Comparison of ENCODE assay signal across 30 cellular contexts in the genomic region with DNA sequence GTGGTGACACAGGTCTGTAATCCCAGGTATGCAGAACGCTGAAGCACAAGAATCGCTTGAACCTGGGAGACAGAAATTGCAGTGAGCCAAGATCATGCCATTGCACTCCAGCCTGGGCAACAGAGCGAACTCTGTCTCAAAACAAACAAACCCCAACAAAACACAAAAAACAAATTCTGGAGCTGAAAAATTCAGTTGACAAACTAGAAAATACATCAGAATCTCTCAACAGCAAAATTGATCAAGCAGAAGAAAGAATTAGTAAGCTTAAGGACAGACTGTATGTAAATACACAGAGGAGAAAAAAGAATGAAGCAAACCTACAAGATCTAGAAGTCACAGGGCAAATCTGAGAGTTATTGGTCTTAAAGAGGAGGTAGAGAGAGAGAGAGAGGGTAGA.
"Had no signal": no experiment of that assay in that cellular context is flagged by ENCODE, and none has a peak within 500 bp of the region (broad histone marks: within the 10 kb centered on the region; RNA-seq: fewer than 3 reads in every experiment).

No MANE protein-coding gene starts in this region.

- H3K4me2 ChIP-seq: smooth muscle cell had no signal

- H3K27me3 ChIP-seq: neutrophil, pancreas, right atrium auricular region, spleen, suprapubic skin, testis, tibial nerve, upper lobe of left lung, vagina had no signal

- H3K9me3 ChIP-seq: neutrophil, pancreas, prostate gland, suprapubic skin, testis, upper lobe of left lung, vagina had no signal

- FAIRE-seq: pancreas, urothelium cell line had no signal

- H3K27me3 Mint-ChIP-seq: naive thymus-derived CD8-positive, alpha-beta T cell; natural killer cell treated with Interleukin-12 subunit alpha and Interleukin-12 subunit beta and Interleukin-15 and Interleukin-18, amount 100 ng/mL, for 72 hours; stimulated activated memory B cell treated with anti-CD40 and anti-IgM and Interleukin-4, amounts not matched to agents 10 μg/mL and 1 μg/mL and 100 μg/mL, for 72 hours; stimulated activated naive CD8-positive, alpha-beta T cell treated with anti-CD3 and anti-CD28 coated beads, Interleukin-15, amount 100 ng/mL, for 72 hours had no signal

- H3K9me3 Mint-ChIP-seq: natural killer cell treated with Interleukin-12 subunit alpha and Interleukin-12 subunit beta and Interleukin-15 and Interleukin-18, amount 100 ng/mL, for 72 hours; neural crest cell; stimulated activated naive CD8-positive, alpha-beta T cell treated with anti-CD3 and anti-CD28 coated beads, Interleukin-15, amount 100 ng/mL, for 72 hours had no signal

- DNase-seq: naive thymus-derived CD8-positive, alpha-beta T cell; nephron progenitor cell; nucleus accumbens; pancreas; retina; spleen; stimulated activated CD4-positive, alpha-beta T cell treated with anti-CD3 and anti-CD28 coated beads, Interleukin-12 subunit alpha, Interleukin-12 subunit beta, amount 100 ng/mL, for 4 hours; stimulated activated CD4-positive, alpha-beta T cell treated with anti-CD3 and anti-CD28 coated beads, Interleukin-1b, Interleukin-23, amount 100 ng/mL, for 48 hours; stimulated activated CD4-positive, alpha-beta T cell treated with anti-CD3 and anti-CD28 coated beads, Interleukin-4, amount 100 ng/mL, for 1 hour; stimulated activated CD4-positive, alpha-beta T cell treated with anti-CD3 and anti-CD28 coated beads, Interleukin-4, amount 100 ng/mL, for 4 hours; stimulated activated CD8-positive, alpha-beta memory T cell treated with anti-CD3 and anti-CD28 coated beads, Interleukin-4, amount 100 ng/mL, for 48 hours; stimulated activated naive CD4-positive, alpha-beta T cell; stimulated activated naive CD8-positive, alpha-beta T cell treated with anti-CD3 and anti-CD28 coated beads, Interleukin-15, amount 100 ng/mL, for 72 hours; stimulated activated naive CD8-positive, alpha-beta T cell treated with anti-CD3 and anti-CD28 coated beads, Interleukin-15, Interleukin-2, amounts not matched to agents 100 U/mL and 50 U/mL, for 24 hours; substantia nigra; testis; upper lobe of left lung had no signal

- H3K27ac ChIP-seq: neutrophil, pancreas, prostate gland, right atrium auricular region, skin epidermis, spleen, suprapubic skin, testis, tibial nerve, upper lobe of left lung, vagina had no signal

- H3K36me3 ChIP-seq: pancreas, prostate gland had no signal

- H3K4me3 Mint-ChIP-seq: naive thymus-derived CD8-positive, alpha-beta T cell; natural killer cell treated with Interleukin-12 subunit alpha and Interleukin-12 subunit beta and Interleukin-15 and Interleukin-18, amount 100 ng/mL, for 72 hours; nephron progenitor cell; neural crest cell; stimulated activated memory B cell treated with anti-CD40 and anti-IgM and Interleukin-4, amounts not matched to agents 10 μg/mL and 1 μg/mL and 100 μg/mL, for 72 hours; stimulated activated naive CD8-positive, alpha-beta T cell treated with anti-CD3 and anti-CD28 coated beads, Interleukin-15, amount 100 ng/mL, for 72 hours had no signal

- H3K27ac Mint-ChIP-seq: natural killer cell treated with Interleukin-12 subunit alpha and Interleukin-12 subunit beta and Interleukin-15 and Interleukin-18, amount 100 ng/mL, for 72 hours; nephron progenitor cell; stimulated activated memory B cell treated with anti-CD40 and anti-IgM and Interleukin-4, amounts not matched to agents 10 μg/mL and 1 μg/mL and 100 μg/mL, for 72 hours; stimulated activated naive CD8-positive, alpha-beta T cell treated with anti-CD3 and anti-CD28 coated beads, Interleukin-15, amount 100 ng/mL, for 72 hours had no signal

- H3K4me1 ChIP-seq: pancreas, prostate gland, right atrium auricular region, suprapubic skin, testis, tibial nerve, upper lobe of left lung, vagina had no signal

- H3K4me1 Mint-ChIP-seq: nephron progenitor cell; neural crest cell; stimulated activated naive CD8-positive, alpha-beta T cell treated with anti-CD3 and anti-CD28 coated beads, Interleukin-15, amount 100 ng/mL, for 72 hours had no signal

- ATAC-seq: naive thymus-derived CD8-positive, alpha-beta T cell; natural killer cell treated with Interleukin-12 subunit alpha and Interleukin-12 subunit beta and Interleukin-15 and Interleukin-18, amount 100 ng/mL, for 72 hours; pancreas; sciatic nerve; stimulated activated memory B cell treated with anti-CD40 and anti-IgM and Interleukin-4, amounts not matched to agents 10 μg/mL and 1 μg/mL and 100 μg/mL, for 72 hours; stimulated activated naive CD8-positive, alpha-beta T cell treated with anti-CD3 and anti-CD28 coated beads, Interleukin-15, amount 100 ng/mL, for 72 hours; stimulated activated naive CD8-positive, alpha-beta T cell treated with anti-CD3 and anti-CD28 coated beads, Interleukin-15, Interleukin-2, amounts not matched to agents 100 U/mL and 50 U/mL, for 24 hours had no signal

- H3K4me3 ChIP-seq: pancreas, prostate gland, right atrium auricular region, skin epidermis, smooth muscle cell, spleen, suprapubic skin, testis, tibial nerve, upper lobe of left lung, vagina had no signal
